Comparison of ENCODE assay signal across 1 cellular context in the genomic region with DNA sequence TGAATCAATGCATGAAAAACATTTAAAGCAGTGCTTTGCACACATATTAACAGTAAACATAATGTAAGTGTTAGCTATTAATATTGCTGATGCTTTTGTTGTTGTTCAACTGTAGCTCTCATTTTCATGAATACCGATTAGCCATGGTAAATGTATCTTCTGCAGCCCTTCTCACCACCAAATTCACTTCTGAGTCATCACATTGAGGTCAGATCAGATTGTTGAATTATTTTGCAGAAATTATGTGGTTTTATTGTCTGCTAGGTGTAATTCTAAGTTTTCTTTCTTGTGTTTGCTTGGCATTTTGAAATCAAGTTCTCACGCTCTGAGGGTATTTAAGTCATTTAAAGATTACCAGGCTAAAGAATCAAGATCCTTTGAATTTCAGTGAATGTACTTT.
A peak's percentile ranks its signal among the peaks of the same experiment; 100 is the strongest.
TF ChIP-seq lines count a peak whose summit lies in the region.

No MANE protein-coding gene starts in this region.

TF ChIP-seq in SK-N-SH, 30 proteins besides CTCF, POLR2A, EP300 and RAD21 (continued from another document):
- TF ChIP-seq RXRA (IDR thresholded peaks at IDR 0.05; ENCODE audit: borderline replicate concordance, low read depth) (no peak), CHD2 (IDR thresholded peaks at IDR 0.05; ENCODE audit: low read length, partially characterized antibody) (no peak), GATA2 (CRISPR knock-in tag; IDR thresholded peaks at IDR 0.05) (no peak), YY1 (IDR thresholded peaks at IDR 0.05; ENCODE audit: low read depth) (no peak), MAX (IDR thresholded peaks at IDR 0.05; ENCODE audit: low read depth) (no peak), FOSL2 (IDR thresholded peaks at IDR 0.05; ENCODE audit: borderline replicate concordance, low read depth) (peak; percentile 75; the same call in 1 of the 2 replicates), FOXJ3 (CRISPR knock-in tag; IDR thresholded peaks at IDR 0.05) (no peak), USF2 (IDR thresholded peaks at IDR 0.05; ENCODE audit: borderline replicate concordance, low read depth, low read length) (no peak), FOXM1 (IDR thresholded peaks at IDR 0.05; ENCODE audit: low read depth) (no peak), ELF1 (IDR thresholded peaks at IDR 0.05) (no peak), PBX3 (IDR thresholded peaks at IDR 0.05) (no peak; the same call in none of the 2 replicates), EZH2phosphoT487 (IDR thresholded peaks at IDR 0.05; ENCODE audit: borderline replicate concordance, low read depth) (no peak), SIN3A (IDR thresholded peaks at IDR 0.05; ENCODE audit: borderline replicate concordance, low read depth, low read length) (no peak), GABPA (IDR thresholded peaks at IDR 0.05; ENCODE audit: low read depth) (no peak), NFIC (IDR thresholded peaks at IDR 0.05; ENCODE audit: borderline replicate concordance) (no peak), POLR2AphosphoS5 (IDR thresholded peaks at IDR 0.05; ENCODE audit: low read depth, low read length) (no peak), RFX5 (IDR thresholded peaks at IDR 0.05; ENCODE audit: low read length) (no peak), JUND (IDR thresholded peaks at IDR 0.05) (peak; percentile 66), TCF12 (IDR thresholded peaks at IDR 0.05) (peak; percentile 71; the same call in 1 of the 2 replicates)
- TF ChIP-seq, protein P1, sequence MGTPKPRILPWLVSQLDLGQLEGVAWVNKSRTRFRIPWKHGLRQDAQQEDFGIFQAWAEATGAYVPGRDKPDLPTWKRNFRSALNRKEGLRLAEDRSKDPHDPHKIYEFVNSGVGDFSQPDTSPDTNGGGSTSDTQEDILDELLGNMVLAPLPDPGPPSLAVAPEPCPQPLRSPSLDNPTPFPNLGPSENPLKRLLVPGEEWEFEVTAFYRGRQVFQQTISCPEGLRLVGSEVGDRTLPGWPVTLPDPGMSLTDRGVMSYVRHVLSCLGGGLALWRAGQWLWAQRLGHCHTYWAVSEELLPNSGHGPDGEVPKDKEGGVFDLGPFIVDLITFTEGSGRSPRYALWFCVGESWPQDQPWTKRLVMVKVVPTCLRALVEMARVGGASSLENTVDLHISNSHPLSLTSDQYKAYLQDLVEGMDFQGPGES (IDR thresholded peaks at IDR 0.05; ENCODE audit: low read depth, low read length) = no peak
